Comparison of ENCODE assay signal across 12 cellular contexts in the genomic region with DNA sequence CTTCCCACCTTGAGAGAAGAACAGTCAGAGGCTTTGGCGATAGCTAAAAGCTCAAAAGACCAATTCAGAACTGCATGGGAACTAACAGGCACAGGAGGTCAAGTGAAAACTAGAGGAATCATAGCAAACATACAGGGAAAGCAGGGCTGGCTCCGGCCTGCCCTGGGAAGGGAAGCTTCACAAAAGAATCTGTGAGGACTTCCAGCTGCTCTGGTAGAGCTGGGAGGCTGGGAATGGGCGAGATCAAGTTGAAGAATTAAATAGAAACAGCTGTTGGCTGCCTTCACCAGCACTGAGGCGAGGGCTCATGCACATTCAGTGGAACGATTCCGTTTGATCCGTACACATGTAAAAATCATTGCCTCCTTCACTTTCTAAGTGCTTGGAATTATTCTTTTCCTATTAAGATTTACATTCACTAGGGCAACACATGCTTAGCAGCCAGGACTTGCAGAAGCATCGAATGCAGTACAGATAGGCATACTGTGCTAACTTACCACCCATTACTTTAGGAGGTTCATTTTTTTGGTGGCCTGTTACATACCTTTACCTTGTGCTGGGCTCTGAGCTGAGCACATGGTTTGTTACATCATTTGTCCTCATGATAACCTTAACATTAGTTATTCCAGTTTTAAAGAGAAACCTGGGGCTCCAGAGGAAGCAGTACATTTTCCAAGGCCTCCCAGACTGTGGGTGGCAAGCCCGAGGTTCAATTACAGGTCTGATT.
DNase-seq lines count a peak whose midpoint lies in the region; ATAC-seq, FAIRE-seq and TF ChIP-seq lines count a peak whose summit lies in the region.
"Had no signal": no experiment of that assay in that cellular context is flagged by ENCODE, and none has a peak within 500 bp of the region (broad histone marks: within the 10 kb centered on the region; RNA-seq: fewer than 3 reads in every experiment).

No MANE protein-coding gene starts in this region.

- H3K4me1 ChIP-seq in ACC112 (ENCODE audit: control insufficient read depth, insufficient read depth, low read length, unreplicated experiment) (no peaks in the 10 kb centered on the region), pancreas (no peaks in the 10 kb centered on the region)

- no peak for FAIRE-seq in pancreas (lab: Jason Lieb, UNC)

- WGBS in pancreas, 2 donors, result 75% methylated on average over 9 of the region's 9 CpGs

- H3K36me3 ChIP-seq in ACC112 (ENCODE audit: insufficient read depth, low read length), result no peaks in the 10 kb centered on the region
- H3K36me3 ChIP-seq in SK-N-MC (ENCODE audit: insufficient read depth, low read length), result no peaks in the 10 kb centered on the region
- H3K36me3 ChIP-seq in pancreas, result no peaks in the 10 kb centered on the region

- H3K9me3 ChIP-seq in SK-N-MC (ENCODE audit: low read depth, low read length), result no peaks in the 10 kb centered on the region
- H3K9me3 ChIP-seq in pancreas, result no peaks in the 10 kb centered on the region

- TF ChIP-seq CTCF in foreskin fibroblast (IDR thresholded peaks at IDR 0.05; ENCODE audit: low read depth, low read length), result no peak
- no peak for TF ChIP-seq CTCF in pancreas (IDR thresholded peaks at IDR 0.05)

- no peak overlapping the region for H3K27ac ChIP-seq in ACC112 (ENCODE audit: low read depth, low read length)
- H3K27ac ChIP-seq in SK-N-MC, result peak overlapping the region; percentile 97
- H3K27ac ChIP-seq in pancreas, result no peak overlapping the region

- DNase-seq in SK-N-MC (ENCODE audit: low read depth, low spot score), result peak; percentile 81
- peak; percentile 90 to 93 for DNase-seq in foreskin fibroblast
- peak in 1 of 6 donors; percentile 4 for DNase-seq in pancreas
- no peak for DNase-seq in occipital lobe (lab: John Stamatoyannopoulos, UW)
- DNase-seq: activated CD8-positive, alpha-beta memory T cell treated with anti-CD3 and anti-CD28 coated beads, Interleukin-2, amount 10 ng/mL, durations not matched to agents 7 days and 5 days; NCI-H446 treated with DMSO at 0.1 percent for 48 hours; posterior cingulate gyrus; T-cell had no signal

- no peaks in the 10 kb centered on the region for H3K27me3 ChIP-seq in ACC112 (ENCODE audit: insufficient read depth, low read length)
- H3K27me3 ChIP-seq in pancreas, result no peaks in the 10 kb centered on the region

- H2AFZ ChIP-seq in ACC112 (ENCODE audit: low read length, unreplicated experiment), result peak overlapping the region; percentile 38

- ATAC-seq in pancreas (peak in 3 of 4 donors; percentile 35 to 42 (median 42)), GM21423 (IDR thresholded peaks at IDR 0.05; ENCODE audit: unreplicated experiment) (no peak), GM21723 (IDR thresholded peaks at IDR 0.05; ENCODE audit: unreplicated experiment) (no peak), HG03520 (IDR thresholded peaks at IDR 0.05; ENCODE audit: unreplicated experiment) (no peak)
- ATAC-seq: activated CD8-positive, alpha-beta memory T cell treated with anti-CD3 and anti-CD28 coated beads, Interleukin-2, amount 10 ng/mL, durations not matched to agents 7 days and 5 days; T-cell had no signal

- H3K4me3 ChIP-seq in ACC112 (ENCODE audit: low read depth, low read length) (no peak overlapping the region), SK-N-MC (peak overlapping the region; percentile 41; the same call in 1 of the 2 replicates), foreskin fibroblast (ENCODE audit: low read depth in 1 of 2, low read length in 2 of 2) (peak overlapping the region in 1 of 2 donors; percentile 7), pancreas (no peak overlapping the region)

- no peaks in the 10 kb centered on the region for H3K79me2 ChIP-seq in ACC112 (ENCODE audit: control insufficient read depth, insufficient read depth, low read length, unreplicated experiment)

- intact Hi-C loops in pancreas (cut with DNase I), result no loop called here

- no peak overlapping the region for H3K9ac ChIP-seq in SK-N-MC (ENCODE audit: insufficient read length)

Comparison
In these comparisons a context has a peak if more than half of its experiments do, and no peak if none do; other contexts are left out.
1. ATAC-seq: peak in pancreas (3 of 4); none in GM21423 (single experiment), GM21723 (single experiment) and HG03520 (single experiment).